11 cellular contexts compared by ENCODE assay signal in the genomic region with DNA sequence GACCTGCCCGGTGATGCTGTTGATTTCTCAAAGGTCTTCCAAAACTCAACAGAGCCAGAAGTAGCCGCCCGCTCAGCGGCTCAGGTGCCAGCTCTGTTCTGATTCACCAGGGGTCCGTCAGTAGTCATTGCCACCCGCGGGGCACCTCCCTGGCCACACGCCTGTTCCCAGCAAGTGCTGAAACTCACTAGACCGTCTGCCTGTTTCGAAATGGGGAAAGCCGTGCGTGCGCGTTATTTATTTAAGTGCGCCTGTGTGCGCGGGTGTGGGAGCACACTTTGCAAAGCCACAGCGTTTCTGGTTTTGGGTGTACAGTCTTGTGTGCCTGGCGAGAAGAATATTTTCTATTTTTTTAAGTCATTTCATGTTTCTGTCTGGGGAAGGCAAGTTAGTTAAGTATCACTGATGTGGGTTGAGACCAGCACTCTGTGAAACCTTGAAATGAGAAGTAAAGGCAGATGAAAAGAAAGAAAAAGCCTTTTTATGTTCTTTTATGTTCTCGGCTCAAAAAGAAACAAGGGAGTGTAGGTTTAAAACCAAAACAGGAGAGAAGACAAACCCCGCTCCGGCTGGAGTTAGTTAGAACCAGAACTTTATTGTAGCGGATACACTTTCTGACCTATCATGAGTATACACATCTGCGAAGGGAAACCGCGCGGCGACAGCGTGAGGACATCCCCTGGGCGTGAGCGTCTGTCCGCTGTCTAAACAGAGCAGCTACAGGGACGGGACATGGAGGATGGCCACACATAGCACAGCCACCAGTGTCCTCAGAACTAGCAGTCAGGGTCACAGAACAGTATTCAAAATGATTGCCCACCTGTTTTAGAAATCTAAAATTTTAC.
DNase-seq lines count a peak whose midpoint lies in the region; ATAC-seq, FAIRE-seq and TF ChIP-seq lines count a peak whose summit lies in the region.
"Had no signal": no experiment of that assay in that cellular context is flagged by ENCODE, and none has a peak within 500 bp of the region (broad histone marks: within the 10 kb centered on the region; RNA-seq: fewer than 3 reads in every experiment).

No MANE protein-coding gene starts in this region.

- no peaks in the 10 kb centered on the region for H3K9me3 ChIP-seq in kidney (ENCODE audit: control insufficient read depth in 1 of 2, low read length in 2 of 2)

- no peak overlapping the region for H3K4me3 ChIP-seq in kidney (ENCODE audit: low read length in 2 of 2)

- H3K36me3 ChIP-seq in kidney (ENCODE audit: control insufficient read depth in 1 of 2, insufficient read depth in 2 of 2, low read length in 2 of 2) = peaks cover 24 to 46% of the 10 kb centered on the region in 2 donors

- FAIRE-seq in kidney (lab: Jason Lieb, UNC) = no peak
- FAIRE-seq: A204.1 had no signal

- H3K9ac ChIP-seq in kidney (ENCODE audit: low read length in 2 of 2) = no peak overlapping the region

- no peaks in the 10 kb centered on the region for H3K4me1 ChIP-seq in kidney (ENCODE audit: control insufficient read depth in 1 of 2, insufficient read depth in 1 of 2, low read depth in 1 of 2, low read length in 2 of 2)

- H3K27ac ChIP-seq in kidney (ENCODE audit: low read depth in 2 of 2, low read length in 2 of 2) = no peak overlapping the region

- peak; percentile 67 for ATAC-seq in stimulated activated naive CD8-positive, alpha-beta T cell treated with anti-CD3 and anti-CD28 coated beads, Interleukin-15, Interleukin-2, amounts not matched to agents 100 U/mL and 50 U/mL, for 24 hours
- ATAC-seq in GM18502 (IDR thresholded peaks at IDR 0.05; ENCODE audit: poor library complexity, unreplicated experiment) (no peak), GM18511 (IDR thresholded peaks at IDR 0.05; ENCODE audit: unreplicated experiment) (no peak)
- ATAC-seq: Panc1 had no signal

- DNase-seq in activated T-cell treated with anti-CD3 and anti-CD28 coated beads for 24 hours (ENCODE audit: low read depth) = peak; percentile 59
- no peak for DNase-seq in activated T-cell treated with anti-CD3 and anti-CD28 coated beads for 4 hours
- peak; percentile 20 for DNase-seq in activated T-helper 1 cell treated with Interleukin-2 at 50 U/mL for 16 hours (ENCODE audit: low read depth)
- peak; percentile 71 for DNase-seq in kidney
- peak; percentile 63 for DNase-seq in stimulated activated naive CD8-positive, alpha-beta T cell treated with anti-CD3 and anti-CD28 coated beads, Interleukin-15, Interleukin-2, amounts not matched to agents 100 U/mL and 50 U/mL, for 24 hours
- DNase-seq in SKM-1 (lab: John Stamatoyannopoulos, UW; ENCODE audit: unreplicated experiment) = no peak
- DNase-seq: NCI-H1105 treated with DMSO at 0.1 percent for 48 hours had no signal

- TF ChIP-seq CTCF in kidney (IDR thresholded peaks at IDR 0.05; ENCODE audit: borderline replicate concordance, extremely low read depth, insufficient read depth) = no peak

- intact Hi-C loops in kidney (cut with DNase I) = loop anchor here (10.0 kb wide), 1 partner anchor 136 kb away; no protein-coding TSS in a partner anchor

Comparison
In these comparisons a context has a peak if more than half of its experiments do, and no peak if none do; other contexts are left out.
1. DNase-seq: peak in activated T-cell treated with anti-CD3 and anti-CD28 coated beads for 24 hours (single experiment), activated T-helper 1 cell treated with Interleukin-2 at 50 U/mL for 16 hours (single experiment), kidney (single experiment) and stimulated activated naive CD8-positive, alpha-beta T cell treated with anti-CD3 and anti-CD28 coated beads, Interleukin-15, Interleukin-2, amounts not matched to agents 100 U/mL and 50 U/mL, for 24 hours (single experiment); none in activated T-cell treated with anti-CD3 and anti-CD28 coated beads for 4 hours (single experiment) and SKM-1 (single experiment).